Comparison of ENCODE assay signal across 19 cellular contexts in the genomic region with DNA sequence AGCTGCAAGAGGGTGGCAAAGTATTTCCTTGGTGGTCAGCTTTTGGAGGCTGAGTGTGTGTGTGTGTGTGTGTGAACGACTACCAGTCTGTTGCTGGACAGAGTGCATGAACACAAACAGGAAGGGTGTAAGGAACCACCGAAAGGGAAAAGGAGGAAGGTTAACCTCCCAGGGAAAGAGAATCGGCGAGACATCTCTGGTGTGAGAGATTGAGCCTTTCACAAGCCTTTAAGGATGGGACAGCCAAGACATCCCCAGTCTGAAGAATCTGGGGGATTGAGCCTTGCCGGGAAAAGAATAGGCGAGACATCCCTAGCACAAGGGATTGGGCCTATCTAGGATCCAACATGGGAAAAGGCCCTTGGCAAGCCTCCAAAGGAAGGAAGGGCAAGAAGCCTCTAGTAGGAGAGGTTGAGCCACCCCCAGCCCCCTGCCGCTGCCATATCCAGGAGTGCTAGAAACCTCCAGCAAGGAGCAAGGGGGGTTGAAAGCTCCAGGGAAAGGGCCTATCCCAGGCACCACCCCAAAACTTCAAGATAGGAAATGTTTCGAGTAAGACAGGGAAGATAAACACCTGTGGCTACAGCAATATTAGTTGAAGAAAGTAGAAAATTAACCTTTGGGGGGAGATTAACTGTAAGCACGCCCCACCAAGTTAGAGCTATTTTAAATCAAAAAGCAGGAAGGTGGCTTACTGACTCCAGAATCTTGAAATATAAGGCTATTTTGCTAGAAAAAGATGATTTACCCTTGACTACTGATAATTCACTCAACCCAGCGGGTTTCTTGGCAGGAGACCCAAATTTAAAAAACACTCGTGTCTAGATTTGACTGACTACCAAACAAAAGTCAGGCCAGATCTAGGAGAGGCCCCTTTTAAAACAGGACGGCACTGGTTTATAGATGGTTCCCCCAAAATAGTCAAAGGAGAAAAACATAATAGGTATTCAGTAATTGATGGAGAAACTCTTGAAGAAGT. TPM values are rescaled to one million over a fixed set of nuclear protein-coding genes. Genes with fewer than 3 reads are reported as not detected.
DNase-seq lines count a peak whose midpoint lies in the region; TF ChIP-seq lines count a peak whose summit lies in the region.
"Had no signal": no experiment of that assay in that cellular context is flagged by ENCODE, and none has a peak within 500 bp of the region (broad histone marks: within the 10 kb centered on the region; RNA-seq: fewer than 3 reads in every experiment).

No MANE protein-coding gene starts in this region.

- POLR2A ChIA-PET in RWPE1 (lab: Yijun Ruan, JAX; ENCODE audit: low non-redundant PET): no interaction called here

- no peak overlapping the region for H2BK15ac ChIP-seq in H9 (ENCODE audit: low read depth, low read length)
- H2BK15ac ChIP-seq in neuronal stem cell (ENCODE audit: low read length): no peak overlapping the region

- no peaks in the 10 kb centered on the region for H3K23me2 ChIP-seq in H9 (ENCODE audit: insufficient read length, low read depth, low read length, poor library complexity, severe bottlenecking)

- H3K4ac ChIP-seq in H9 (ENCODE audit: low read depth, low read length): no peak overlapping the region
- H3K4ac ChIP-seq in neuronal stem cell (ENCODE audit: low read length): no peak overlapping the region

- no peaks in the 10 kb centered on the region; the same call in 1 of the 2 replicates for H3K79me2 ChIP-seq in H9 (ENCODE audit: insufficient read depth, low read length)
- H3K79me2 ChIP-seq in hepatocyte: peaks cover 8% of the 10 kb centered on the region

- H3K9me3 Mint-ChIP-seq in H9: peaks cover 10 to 14% of the 10 kb centered on the region in 2 experiments

- H2BK20ac ChIP-seq in H9 (ENCODE audit: low read depth, low read length, poor library complexity, severe bottlenecking): no peak overlapping the region

- H3K4me2 ChIP-seq in H9 (ENCODE audit: insufficient read depth, insufficient read length, low read length) (peak overlapping the region; percentile 52), hepatocyte (peak overlapping the region; percentile 64), neuronal stem cell (ENCODE audit: insufficient read depth, low read length, poor library complexity, severe bottlenecking) (no peak overlapping the region)

- H3K4me1 ChIP-seq in H9 (ENCODE audit: insufficient read depth, low read length): no peaks in the 10 kb centered on the region
- H3K4me1 ChIP-seq in hepatocyte (ENCODE audit: insufficient read depth): no peaks in the 10 kb centered on the region
- no peaks in the 10 kb centered on the region for H3K4me1 ChIP-seq in neuronal stem cell (ENCODE audit: control insufficient read depth in 2 of 2, insufficient read depth in 1 of 2, low read depth in 1 of 2, low read length in 2 of 2)
- H3K4me1 ChIP-seq: HAP-1 had no signal

- peak overlapping the region in 1 of 3 experiments; percentile 98; a peak in 2 of 7 replicates for H3K27ac Mint-ChIP-seq in H9

- peaks cover 5% of the 10 kb centered on the region for H3K9me3 ChIP-seq in H9 (ENCODE audit: control insufficient read depth, low read depth, low read length)
- no peaks in the 10 kb centered on the region for H3K9me3 ChIP-seq in hepatocyte (ENCODE audit: low read depth)
- peaks cover 8 to 32% of the 10 kb centered on the region in 2 donors for H3K9me3 ChIP-seq in neuronal stem cell (replicated peaks in 1 of 2; ENCODE audit: control insufficient read depth in 2 of 2, insufficient read depth in 1 of 2, low read depth in 1 of 2, low read length in 2 of 2)
- H3K9me3 ChIP-seq: HAP-1 had no signal

- H3K18ac ChIP-seq in H9 (ENCODE audit: insufficient read length, low read depth, low read length) (peak overlapping the region; percentile 68), neuronal stem cell (ENCODE audit: low read length) (no peak overlapping the region)

- no peak overlapping the region for H3T11ph ChIP-seq in H9 (ENCODE audit: low read length)

- H2AK5ac ChIP-seq in H9 (ENCODE audit: insufficient read length, low read length) (peak overlapping the region; percentile 62), neuronal stem cell (ENCODE audit: low read depth, low read length) (no peak overlapping the region)

- no peaks in the 10 kb centered on the region for H3K27me3 ChIP-seq in H9 (ENCODE audit: insufficient read depth, low read length)
- no peaks in the 10 kb centered on the region for H3K27me3 ChIP-seq in hepatocyte
- H3K27me3 ChIP-seq in neuronal stem cell (ENCODE audit: control insufficient read depth in 3 of 3, insufficient read depth in 3 of 3, low read depth in 1 of 3, low read length in 3 of 3): no peaks in the 10 kb centered on the region

- H2BK12ac ChIP-seq in H9 (ENCODE audit: insufficient read length, low read depth, low read length): no peak overlapping the region
- H2BK12ac ChIP-seq in neuronal stem cell (ENCODE audit: low read length): no peak overlapping the region

- peak overlapping the region; percentile 65 for H2BK5ac ChIP-seq in H9 (ENCODE audit: insufficient read length, low read length)
- H2BK5ac ChIP-seq in neuronal stem cell (ENCODE audit: low read length): no peak overlapping the region

- H3K23ac ChIP-seq in H9 (ENCODE audit: insufficient read length, low read depth, low read length): peak overlapping the region; percentile 13
- H3K23ac ChIP-seq in neuronal stem cell (ENCODE audit: low read depth, low read length, poor library complexity): no peak overlapping the region

- no CpG with 5 or more reads among the region's 12 CpGs for WGBS in H9 (ENCODE audit: extremely low coverage, insufficient read length, low lambda C conversion rate)
- WGBS in hepatocyte (ENCODE audit: low lambda C conversion rate, missing lambda C conversion rate): 74% methylated on average over 12 of the region's 12 CpGs
- WGBS in neuronal stem cell (ENCODE audit: extremely low coverage in 2 of 2, insufficient read length in 2 of 2, insufficient replicate concordance in 1 of 2), 2 donors: no CpG with 5 or more reads among the region's 12 CpGs

- H2BK120ac ChIP-seq in H9 (ENCODE audit: low read depth, low read length, poor library complexity, severe bottlenecking) (no peak overlapping the region), neuronal stem cell (ENCODE audit: low read depth, low read length) (no peak overlapping the region)

- H3K14ac ChIP-seq in H9 (ENCODE audit: insufficient read depth, low read length) (peak overlapping the region; percentile 12), neuronal stem cell (ENCODE audit: low read length) (no peak overlapping the region)

- no peaks in the 10 kb centered on the region for H3K9me2 ChIP-seq in hepatocyte (replicated peaks; ENCODE audit: insufficient read depth)

- H3K4me1 Mint-ChIP-seq in H9: peaks cover 0 to 4% of the 10 kb centered on the region in 2 experiments; a peak in 3 of 4 replicates

- H4K20me1 ChIP-seq in H9 (ENCODE audit: control insufficient read depth, insufficient read depth, insufficient read length): no peaks in the 10 kb centered on the region
- no peaks in the 10 kb centered on the region for H4K20me1 ChIP-seq in hepatocyte (ENCODE audit: insufficient read depth, poor library complexity, severe bottlenecking)

- H4K91ac ChIP-seq in H9 (ENCODE audit: insufficient read length, low read depth, low read length) (peak overlapping the region; percentile 59), neuronal stem cell (ENCODE audit: low read depth, low read length, poor library complexity) (no peak overlapping the region)

- H3K79me1 ChIP-seq in H9 (ENCODE audit: insufficient read depth, low read depth, low read length, poor library complexity, severe bottlenecking): no peaks in the 10 kb centered on the region
- no peaks in the 10 kb centered on the region for H3K79me1 ChIP-seq in neuronal stem cell (ENCODE audit: low read depth, low read length)

- peak overlapping the region in 1 of 2 experiments; percentile 41; a peak in 2 of 5 replicates for H3K4me3 Mint-ChIP-seq in H9

- H3K56ac ChIP-seq in H9 (ENCODE audit: insufficient read length, low read depth, low read length): peak overlapping the region; percentile 64

- CTCF ChIA-PET in RWPE1 (lab: Yijun Ruan, JAX): no interaction called here

- H3K4me3 ChIP-seq in hepatocyte (peak overlapping the region; percentile 23), neuronal stem cell (ENCODE audit: low read length in 2 of 2) (peak overlapping the region; percentile 7 to 50)
- H3K4me3 ChIP-seq: HAP-1, SK-N-MC had no signal

- no peak for DNase-seq in H9
- DNase-seq in RWPE1 (ENCODE audit: low spot score): no peak
- DNase-seq in hepatocyte (ENCODE audit: low spot score): peak; percentile 9
- DNase-seq in neuronal stem cell (ENCODE audit: low spot score): no peak
- DNase-seq in activated T-cell treated with anti-CD3 and anti-CD28 coated beads, Interleukin-2, amount 50 U/mL, for 48 hours: no peak
- DNase-seq in GF-D8 (lab: John Stamatoyannopoulos, UW): no peak
- no peak for DNase-seq in amniotic stem cell (lab: John Stamatoyannopoulos, UW)
- DNase-seq in NCI-H524 treated with DMSO at 0.1 percent for 48 hours (lab: John Stamatoyannopoulos, UW): no peak
- DNase-seq: COR-L47, KG1, NCI-H1436, NCI-H2029 treated with DMSO at 0.1 percent for 48 hours, NCI-H2171 treated with DMSO at 0.1 percent for 48 hours, NCI-H446 treated with DMSO at 0.1 percent for 48 hours, NCI-H82, Right ventricle myocardium superior had no signal

- H3K27ac ChIP-seq in H9 (ENCODE audit: insufficient read length, low read depth, low read length) (peak overlapping the region; percentile 47), RWPE1 (peak overlapping the region; percentile 37; the same call in 1 of the 2 replicates), hepatocyte (peak overlapping the region; percentile 79), neuronal stem cell (replicated peaks; ENCODE audit: low read length) (no peak overlapping the region)
- H3K27ac ChIP-seq: HL-60, SK-N-MC had no signal

- H3K9ac ChIP-seq in H9 (ENCODE audit: extremely low read depth, insufficient read length, low read length) (peak overlapping the region; percentile 89), neuronal stem cell (ENCODE audit: low read depth, low read length, poor library complexity) (no peak overlapping the region)

- H2AFZ ChIP-seq in H9 (ENCODE audit: low read length): no peak overlapping the region
- no peak overlapping the region for H2AFZ ChIP-seq in hepatocyte
- no peak overlapping the region for H2AFZ ChIP-seq in neuronal stem cell (ENCODE audit: low read length)

- H4K8ac ChIP-seq in H9 (replicated peaks; ENCODE audit: insufficient read length, low read depth, low read length): peak overlapping the region; percentile 99
- no peak overlapping the region for H4K8ac ChIP-seq in neuronal stem cell (ENCODE audit: low read depth, low read length)

- no peak for TF ChIP-seq CTCF in H9 (conservative IDR thresholded peaks at IDR 0.05)
- TF ChIP-seq CTCF in RWPE1 (conservative IDR thresholded peaks at IDR 0.05; ENCODE audit: low read depth): no peak
- no peak for TF ChIP-seq CTCF in hepatocyte (IDR thresholded peaks at IDR 0.05; ENCODE audit: poor library complexity)

- peaks cover 6 to 29% (median 22%) of the 10 kb centered on the region in 3 experiments; a peak in 5 of 7 replicates for H3K36me3 Mint-ChIP-seq in H9 (ENCODE audit: insufficient read depth in 1 of 3, low read depth in 3 of 3)

- H4K5ac ChIP-seq in H9 (ENCODE audit: insufficient read length, low read depth, low read length): peak overlapping the region; percentile 97

- no peaks in the 10 kb centered on the region for H3K36me3 ChIP-seq in hepatocyte (replicated peaks; ENCODE audit: insufficient read depth, low read depth)
- H3K36me3 ChIP-seq in neuronal stem cell (replicated peaks in 1 of 2; ENCODE audit: control insufficient read depth in 2 of 2, insufficient read depth in 2 of 2, low read length in 2 of 2): peaks cover 0 to 5% of the 10 kb centered on the region in 2 donors
- H3K36me3 ChIP-seq: HAP-1 had no signal

- no peaks in the 10 kb centered on the region for H3K27me3 Mint-ChIP-seq in H9 (ENCODE audit: low read depth)

RNA-seq across cellular contexts. Expression of a gene that starts 3.2 kb away (rescaled TPM):
- total RNA-seq in H9 (2021) (not detected in 2 replicates), hepatocyte (not detected in 2 replicates)
- polyA plus RNA-seq in hepatocyte: not detected in 2 replicates
- polyA plus RNA-seq in neuronal stem cell (2013, experiment 1 of 2): not detected
- polyA plus RNA-seq in neuronal stem cell (2013, experiment 2 of 2): not detected
- total RNA-seq: Right ventricle myocardium superior had no signal

RNA-seq across cellular contexts. Expression of a gene that starts 31.3 kb away (rescaled TPM):
- 0.31 and 0.44 TPM in 2 replicates for total RNA-seq in H9 (2021)
- 0.10 TPM in 1 of 2 replicates, not detected in the other for total RNA-seq in hepatocyte
- polyA plus RNA-seq in hepatocyte: 1.0 and 2.2 TPM in 2 replicates
- 4.4 TPM for polyA plus RNA-seq in neuronal stem cell (2013, experiment 1 of 2)
- polyA plus RNA-seq in neuronal stem cell (2013, experiment 2 of 2): 4.8 TPM

RNA-seq across cellular contexts. Expression of a gene that starts 35.5 kb away (rescaled TPM):
- total RNA-seq in H9 (2021) (not detected in 2 replicates), hepatocyte (0.77 TPM in 1 of 2 replicates, not detected in the other)
- polyA plus RNA-seq in hepatocyte: 0.71 and 1.1 TPM in 2 replicates
- 0.04 TPM for polyA plus RNA-seq in neuronal stem cell (2013, experiment 1 of 2)
- polyA plus RNA-seq in neuronal stem cell (2013, experiment 2 of 2): 0.06 TPM
- total RNA-seq: Right ventricle myocardium superior had no signal
